In genomic region chr17:16589097-16589969, GRCh38 we compare ENCODE assay signal across 1 cellular context.
TF ChIP-seq lines count a peak whose summit lies in the region.

No MANE protein-coding gene starts in this region.

TF ChIP-seq in HepG2, 621 proteins besides CTCF, POLR2A, EP300 and RAD21 (continued from another document and continues in another):
- 0 out of 2 replicates have a peak, but pooled peaks have one; percentile 69 for TF ChIP-seq ZNF414 (CRISPR knock-in tag; IDR thresholded peaks at IDR 0.05)
- no peak for TF ChIP-seq KDM6A (CRISPR knock-in tag; IDR thresholded peaks at IDR 0.05; ENCODE audit: low read depth)
- no peak for TF ChIP-seq HNF4G (IDR thresholded peaks at IDR 0.05; ENCODE audit: borderline replicate concordance, low read depth, low read length)
- TF ChIP-seq HNF4G (CRISPR knock-in tag; IDR thresholded peaks at IDR 0.05; ENCODE audit: borderline replicate concordance, low read depth) = peak; percentile 63; the same call in 1 of the 2 replicates
- no peak; the same call in 1 of the 2 replicates for TF ChIP-seq CSRNP1 (CRISPR knock-in tag; IDR thresholded peaks at IDR 0.05)
- TF ChIP-seq ZNF556 (CRISPR knock-in tag; IDR thresholded peaks at IDR 0.05; ENCODE audit: borderline replicate concordance) = 0 out of 2 replicates have a peak, but pooled peaks have one; percentile 56
- TF ChIP-seq NFIB (CRISPR knock-in tag; IDR thresholded peaks at IDR 0.05; ENCODE audit: borderline replicate concordance) = no peak
- no peak for TF ChIP-seq HMG20A (CRISPR knock-in tag; IDR thresholded peaks at IDR 0.05; ENCODE audit: borderline replicate concordance)
- TF ChIP-seq YEATS4 (CRISPR knock-in tag; IDR thresholded peaks at IDR 0.05; ENCODE audit: borderline replicate concordance) = peak; percentile 28; the same call in 1 of the 2 replicates
- no peak for TF ChIP-seq SATB2 (CRISPR knock-in tag; IDR thresholded peaks at IDR 0.05)
- TF ChIP-seq POLR2AphosphoS2 (IDR thresholded peaks at IDR 0.05; ENCODE audit: low read depth, low read length) = no peak
- TF ChIP-seq ZNF160 (CRISPR knock-in tag; IDR thresholded peaks at IDR 0.05) = no peak
- TF ChIP-seq TEAD2 (CRISPR knock-in tag; IDR thresholded peaks at IDR 0.05) = no peak
- TF ChIP-seq U2AF2 (IDR thresholded peaks at IDR 0.05; ENCODE audit: low read depth, low read length) = no peak
- no peak for TF ChIP-seq PTBP1 (IDR thresholded peaks at IDR 0.05; ENCODE audit: low read depth, low read length, poor library complexity, severe bottlenecking)
- TF ChIP-seq FOXA1 (IDR thresholded peaks at IDR 0.05) = no peak
- TF ChIP-seq FOXA1 (CRISPR knock-in tag; IDR thresholded peaks at IDR 0.05) = no peak
- no peak for TF ChIP-seq NCOA2 (CRISPR knock-in tag; IDR thresholded peaks at IDR 0.05)
- no peak for TF ChIP-seq ZSCAN25 (CRISPR knock-in tag; IDR thresholded peaks at IDR 0.05)
- no peak for TF ChIP-seq ARNTL (CRISPR knock-in tag; IDR thresholded peaks at IDR 0.05)
- 0 out of 2 replicates have a peak, but pooled peaks have one; percentile 67 for TF ChIP-seq ZFP90 (CRISPR knock-in tag; IDR thresholded peaks at IDR 0.05; ENCODE audit: borderline replicate concordance)
- TF ChIP-seq ZXDC (CRISPR knock-in tag; IDR thresholded peaks at IDR 0.05) = no peak
- no peak for TF ChIP-seq ADNP (CRISPR knock-in tag; IDR thresholded peaks at IDR 0.05)
- TF ChIP-seq ZNF615 (CRISPR knock-in tag; IDR thresholded peaks at IDR 0.05; ENCODE audit: borderline replicate concordance) = no peak
- TF ChIP-seq MAZ (IDR thresholded peaks at IDR 0.05; ENCODE audit: borderline replicate concordance, low read depth, low read length) = no peak
- TF ChIP-seq MAZ (CRISPR knock-in tag; IDR thresholded peaks at IDR 0.05; ENCODE audit: low read depth) = 0 out of 2 replicates have a peak, but pooled peaks have one; percentile 50
- TF ChIP-seq CENPBD1 (CRISPR knock-in tag; IDR thresholded peaks at IDR 0.05; ENCODE audit: borderline replicate concordance, low read depth) = no peak
- peak; percentile 64; the same call in 1 of the 2 replicates for TF ChIP-seq NCOA1 (CRISPR knock-in tag; IDR thresholded peaks at IDR 0.05)
- TF ChIP-seq CREB1 (IDR thresholded peaks at IDR 0.05) = no peak
- TF ChIP-seq CREB1 (CRISPR knock-in tag; IDR thresholded peaks at IDR 0.05) = no peak
- no peak for TF ChIP-seq GRHL1 (CRISPR knock-in tag; conservative IDR thresholded peaks at IDR 0.05)
- TF ChIP-seq ZNF7 (CRISPR knock-in tag; IDR thresholded peaks at IDR 0.05) = no peak
- TF ChIP-seq PLRG1 (conservative IDR thresholded peaks at IDR 0.05) = no peak
- no peak for TF ChIP-seq PREB (CRISPR knock-in tag; IDR thresholded peaks at IDR 0.05)
- 0 out of 2 replicates have a peak, but pooled peaks have one; percentile 71 for TF ChIP-seq ZNF83 (CRISPR knock-in tag; IDR thresholded peaks at IDR 0.05; ENCODE audit: borderline replicate concordance)
- TF ChIP-seq SCMH1 (CRISPR knock-in tag; IDR thresholded peaks at IDR 0.05; ENCODE audit: borderline replicate concordance) = no peak
- TF ChIP-seq MTF2 (CRISPR knock-in tag; IDR thresholded peaks at IDR 0.05; ENCODE audit: borderline replicate concordance) = no peak
- no peak for TF ChIP-seq ZNF232 (CRISPR knock-in tag; IDR thresholded peaks at IDR 0.05; ENCODE audit: borderline replicate concordance)
- TF ChIP-seq TBX3 (IDR thresholded peaks at IDR 0.05; ENCODE audit: borderline replicate concordance) = no peak
- peak; percentile 62; the same call in 1 of the 2 replicates for TF ChIP-seq ZNF749 (CRISPR knock-in tag; IDR thresholded peaks at IDR 0.05; ENCODE audit: borderline replicate concordance)
- peak; percentile 40; the same call in 1 of the 2 replicates for TF ChIP-seq ZBTB20 (CRISPR knock-in tag; IDR thresholded peaks at IDR 0.05; ENCODE audit: borderline replicate concordance, low read depth)
- TF ChIP-seq KLF15 (CRISPR knock-in tag; IDR thresholded peaks at IDR 0.05; ENCODE audit: borderline replicate concordance) = no peak
- no peak for TF ChIP-seq ZNF800 (CRISPR knock-in tag; IDR thresholded peaks at IDR 0.05)
- TF ChIP-seq ZNF431 (CRISPR knock-in tag; IDR thresholded peaks at IDR 0.05; ENCODE audit: borderline replicate concordance, low read depth) = no peak
- TF ChIP-seq DZIP1 (CRISPR knock-in tag; IDR thresholded peaks at IDR 0.05) = peak; percentile 70; the same call in 1 of the 2 replicates
- no peak for TF ChIP-seq ZNF616 (CRISPR knock-in tag; IDR thresholded peaks at IDR 0.05; ENCODE audit: low read depth)
- peak; percentile 73; the same call in 1 of the 2 replicates for TF ChIP-seq ZGPAT (CRISPR knock-in tag; IDR thresholded peaks at IDR 0.05)
- TF ChIP-seq JARID2 (CRISPR knock-in tag; IDR thresholded peaks at IDR 0.05; ENCODE audit: insufficient replicate concordance) = no peak
- TF ChIP-seq NR0B2 (CRISPR knock-in tag; IDR thresholded peaks at IDR 0.05) = no peak
- no peak for TF ChIP-seq ZNF589 (CRISPR knock-in tag; conservative IDR thresholded peaks at IDR 0.05)
- peak; percentile 84 for TF ChIP-seq ZNF441 (CRISPR knock-in tag; IDR thresholded peaks at IDR 0.05; ENCODE audit: borderline replicate concordance)
- TF ChIP-seq SMAD9 (CRISPR knock-in tag; IDR thresholded peaks at IDR 0.05) = no peak
- TF ChIP-seq TAF15 (IDR thresholded peaks at IDR 0.05; ENCODE audit: low read depth, low read length, poor library complexity, severe bottlenecking) = no peak
